1 cellular context compared by ENCODE assay signal in genomic region chr11:62841361-62842170, GRCh38.
TF ChIP-seq lines count a peak whose summit lies in the region.

No MANE protein-coding gene starts in this region.

TF ChIP-seq in GM12878, 131 proteins besides CTCF, POLR2A, EP300 and RAD21 (continues in another document):
- peak; percentile 99 for TF ChIP-seq FOXM1 (IDR thresholded peaks at IDR 0.05; ENCODE audit: low read depth, low read length)
- TF ChIP-seq ASH2L (IDR thresholded peaks at IDR 0.05; ENCODE audit: borderline replicate concordance, low read depth) = no peak
- TF ChIP-seq CBX3 (IDR thresholded peaks at IDR 0.05; ENCODE audit: borderline replicate concordance, low read depth) = no peak
- peak; percentile 95 for TF ChIP-seq IKZF1 (conservative IDR thresholded peaks at IDR 0.05)
- peak; percentile 8 for TF ChIP-seq TBL1XR1 (IDR thresholded peaks at IDR 0.05; ENCODE audit: low read depth, low read length)
- peak; percentile 100 for TF ChIP-seq ATF2 (IDR thresholded peaks at IDR 0.05; ENCODE audit: low read length)
- TF ChIP-seq SMC3 (IDR thresholded peaks at IDR 0.05; ENCODE audit: borderline replicate concordance, low read length) = no peak
- peak; percentile 41 for TF ChIP-seq ZBTB40 (IDR thresholded peaks at IDR 0.05; ENCODE audit: borderline replicate concordance)
- no peak for TF ChIP-seq NR2F1 (conservative IDR thresholded peaks at IDR 0.05)
- peak; percentile 83 for TF ChIP-seq SP1 (IDR thresholded peaks at IDR 0.05; ENCODE audit: low read depth, low read length)
- peak; percentile 95 for TF ChIP-seq ZSCAN29 (IDR thresholded peaks at IDR 0.05)
- peak; percentile 100 for TF ChIP-seq SMAD5 (IDR thresholded peaks at IDR 0.05; ENCODE audit: low read depth)
- no peak for TF ChIP-seq HDAC2 (IDR thresholded peaks at IDR 0.05)
- TF ChIP-seq CHD2 (IDR thresholded peaks at IDR 0.05; ENCODE audit: borderline replicate concordance, low read depth, low read length) = peak; percentile 78; the same call in 1 of the 2 replicates
- TF ChIP-seq PML (IDR thresholded peaks at IDR 0.05; ENCODE audit: low read length) = peak; percentile 100
- no peak for TF ChIP-seq KDM1A (IDR thresholded peaks at IDR 0.05; ENCODE audit: borderline replicate concordance)
- peak; percentile 93 for TF ChIP-seq BCL11A (IDR thresholded peaks at IDR 0.05; ENCODE audit: low read depth, low read length)
- TF ChIP-seq CBX5 (IDR thresholded peaks at IDR 0.05; ENCODE audit: low read depth) = peak; percentile 97
- TF ChIP-seq SUPT20H (IDR thresholded peaks at IDR 0.05; ENCODE audit: borderline replicate concordance, control insufficient read depth, low read depth, low read length) = no peak
- no peak for TF ChIP-seq RBBP5 (conservative IDR thresholded peaks at IDR 0.05)
- peak; percentile 99 for TF ChIP-seq TCF3 (IDR thresholded peaks at IDR 0.05; ENCODE audit: borderline replicate concordance, insufficient read depth, low read depth, low read length)
- TF ChIP-seq MLLT1 (IDR thresholded peaks at IDR 0.05) = peak; percentile 99
- TF ChIP-seq MTA2 (IDR thresholded peaks at IDR 0.05; ENCODE audit: low read depth) = peak; percentile 62; the same call in 1 of the 2 replicates
- TF ChIP-seq SMAD1 (IDR thresholded peaks at IDR 0.05; ENCODE audit: low read depth, partially characterized antibody) = peak; percentile 100
- TF ChIP-seq PAX8 (IDR thresholded peaks at IDR 0.05) = 0 out of 2 replicates have a peak, but pooled peaks have one; percentile 75
- TF ChIP-seq EED (IDR thresholded peaks at IDR 0.05; ENCODE audit: low read depth) = peak; percentile 92
- TF ChIP-seq CBFB (IDR thresholded peaks at IDR 0.05; ENCODE audit: low read depth) = peak; percentile 100
- TF ChIP-seq ATF7 (IDR thresholded peaks at IDR 0.05; ENCODE audit: low read depth) = peak; percentile 95
- peak in 1 of 2 experiments; percentile 100; a peak in 2 of 4 replicates for TF ChIP-seq CEBPB (IDR thresholded peaks at IDR 0.05; ENCODE audit: borderline replicate concordance in 1 of 2, low read depth in 2 of 2, low read length in 2 of 2)
- peak; percentile 100 for TF ChIP-seq ZNF687 (IDR thresholded peaks at IDR 0.05)
- TF ChIP-seq USF1 (IDR thresholded peaks at IDR 0.05; ENCODE audit: borderline replicate concordance, extremely low read length, insufficient read depth, low read depth, low read length) = peak; percentile 10
- TF ChIP-seq BHLHE40 (IDR thresholded peaks at IDR 0.05; ENCODE audit: borderline replicate concordance in 1 of 2, low read depth in 2 of 2, low read length in 1 of 2) = peak; percentile 65 to 68
- TF ChIP-seq BACH1 (IDR thresholded peaks at IDR 0.05; ENCODE audit: borderline replicate concordance) = peak; percentile 100
- TF ChIP-seq PAX5 (IDR thresholded peaks at IDR 0.05; ENCODE audit: borderline replicate concordance, low read depth, low read length) = peak; percentile 87
- no peak for TF ChIP-seq SREBF2 (IDR thresholded peaks at IDR 0.05; ENCODE audit: low read length)
- TF ChIP-seq MTA3 (IDR thresholded peaks at IDR 0.05; ENCODE audit: borderline replicate concordance, low read length) = peak; percentile 100
- peak; percentile 92 for TF ChIP-seq ZNF24 (IDR thresholded peaks at IDR 0.05)
- no peak for TF ChIP-seq USF2 (IDR thresholded peaks at IDR 0.05; ENCODE audit: borderline replicate concordance, low read depth, low read length)
- no peak for TF ChIP-seq MYC (IDR thresholded peaks at IDR 0.05; ENCODE audit: insufficient read depth, insufficient read length, insufficient replicate concordance, low read length, severe bottlenecking)
- TF ChIP-seq BMI1 (IDR thresholded peaks at IDR 0.05; ENCODE audit: borderline replicate concordance) = peak; percentile 99
- peak; percentile 39; the same call in 1 of the 2 replicates for TF ChIP-seq ZNF622 (IDR thresholded peaks at IDR 0.05)
- TF ChIP-seq ZBTB33 (IDR thresholded peaks at IDR 0.05) = peak; percentile 95
- TF ChIP-seq BRCA1 (IDR thresholded peaks at IDR 0.05; ENCODE audit: low read depth, low read length) = no peak
- TF ChIP-seq RAD51 (IDR thresholded peaks at IDR 0.05) = peak; percentile 48; the same call in 1 of the 2 replicates
- TF ChIP-seq E2F8 (IDR thresholded peaks at IDR 0.05; ENCODE audit: low read depth, partially characterized antibody) = peak; percentile 58
- TF ChIP-seq TCF12 (IDR thresholded peaks at IDR 0.05; ENCODE audit: low read depth, low read length) = peak; percentile 95
- TF ChIP-seq PBX3 (IDR thresholded peaks at IDR 0.05; ENCODE audit: insufficient replicate concordance, low read depth, low read length) = peak; percentile 74
